Comparison of ENCODE assay signal across 8 cellular contexts in the genomic region with DNA sequence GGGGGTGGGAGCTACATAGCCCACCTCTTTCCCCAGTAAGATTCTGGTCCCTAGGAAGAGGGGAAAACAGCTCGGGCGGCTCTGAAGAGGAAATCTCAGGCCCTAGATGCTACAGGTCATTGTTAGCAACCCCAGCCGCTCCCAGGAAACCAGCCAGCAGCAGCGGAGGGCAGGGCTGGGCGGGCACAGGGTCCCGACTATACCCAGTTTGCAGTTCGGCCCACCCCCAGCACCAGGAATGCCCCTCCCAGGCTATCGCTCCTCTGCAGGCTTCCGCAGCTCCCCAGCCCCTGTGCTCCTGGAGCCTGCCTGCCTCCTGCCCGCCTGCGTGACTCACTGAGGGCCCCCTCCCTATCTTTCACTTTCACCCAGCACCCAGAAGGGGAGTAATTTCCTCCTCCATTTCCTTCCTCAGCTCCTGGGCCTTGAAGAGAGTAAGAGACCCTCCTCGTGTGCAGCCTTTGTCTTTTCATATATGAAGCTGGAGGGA. TPM values are rescaled to one million over a fixed set of nuclear protein-coding genes. Genes with fewer than 3 reads are reported as not detected.
DNase-seq lines count a peak whose midpoint lies in the region; ATAC-seq and TF ChIP-seq lines count a peak whose summit lies in the region.

No MANE protein-coding gene starts in this region.

- H3K4me3 Mint-ChIP-seq in activated CD4-positive, alpha-beta T cell treated with anti-CD3 and anti-CD28 coated beads for 36 hours: peak overlapping the region; percentile 66

- H3K36me3 Mint-ChIP-seq in activated CD4-positive, alpha-beta T cell treated with anti-CD3 and anti-CD28 coated beads for 36 hours (ENCODE audit: low read depth): peaks cover 25% of the 10 kb centered on the region

- H3K27me3 ChIP-seq in dorsolateral prefrontal cortex (no peaks in the 10 kb centered on the region), lower lobe of right lung (ENCODE audit: low read depth) (no peaks in the 10 kb centered on the region)

- CTCF ChIA-PET in activated CD4-positive, alpha-beta T cell treated with anti-CD3 and anti-CD28 coated beads for 36 hours (lab: Charles Lee): interaction anchor here (0.8 to 10.6 kb wide), 13 partner anchors 11 to 110 kb away, joined by 3 to 116 read pairs (median 6); partner anchors contain the start of gene PTGR2

- H3K4me1 ChIP-seq in ES-I3 (ENCODE audit: insufficient read depth, low read length): peaks cover 30% of the 10 kb centered on the region
- peaks cover 79% of the 10 kb centered on the region for H3K4me1 ChIP-seq in lower lobe of right lung

- intact Hi-C loops in activated CD4-positive, alpha-beta T cell treated with anti-CD3 and anti-CD28 coated beads for 36 hours (cut with DNase I, micrococcal nuclease): loop anchor here (1.0 to 10.0 kb wide), 5 partner anchors 15 to 343 kb away; partner anchors contain the start of genes ALDH6A1 (in 1 of the 2), LIN52 (in 1 of the 2) and ZNF410 (in 1 of the 2)
- intact Hi-C loops in dorsolateral prefrontal cortex (cut with DNase I) (loop anchor here in 1 of 2 donors (10.0 kb wide), 1 partner anchor 203 kb away; no protein-coding TSS in a partner anchor), lower lobe of right lung (cut with DNase I) (no loop called here)

- TF ChIP-seq CTCF in dorsolateral prefrontal cortex (IDR thresholded peaks at IDR 0.05 in 54 of 56, conservative IDR thresholded peaks at IDR 0.05 in 2 of 56; ENCODE audit: low read depth in 1 of 56, partially characterized antibody in 56 of 56): no peak
- TF ChIP-seq CTCF in lower lobe of right lung (IDR thresholded peaks at IDR 0.05): no peak

- no peaks in the 10 kb centered on the region for H3K9me3 ChIP-seq in ES-I3 (ENCODE audit: control insufficient read depth, insufficient read depth, low read length)
- H3K9me3 ChIP-seq in KOPT-K1 (ENCODE audit: insufficient read depth, low read length, poor library complexity, severe bottlenecking): no peaks in the 10 kb centered on the region
- no peaks in the 10 kb centered on the region for H3K9me3 ChIP-seq in lower lobe of right lung

- in situ Hi-C loops in G401 (cut with HindIII; ENCODE audit: low sequenced_read_pairs): no loop called here

- peak; percentile 80 for ATAC-seq in activated CD4-positive, alpha-beta T cell treated with anti-CD3 and anti-CD28 coated beads for 36 hours
- ATAC-seq in lower lobe of right lung (peak; percentile 77 to 84), HG03280 (IDR thresholded peaks at IDR 0.05; ENCODE audit: unreplicated experiment) (no peak)

- no peaks in the 10 kb centered on the region for H3K27me3 Mint-ChIP-seq in activated CD4-positive, alpha-beta T cell treated with anti-CD3 and anti-CD28 coated beads for 36 hours

- H3K9me3 Mint-ChIP-seq in activated CD4-positive, alpha-beta T cell treated with anti-CD3 and anti-CD28 coated beads for 36 hours (ENCODE audit: low read depth): no peaks in the 10 kb centered on the region

- H3K27ac Mint-ChIP-seq in activated CD4-positive, alpha-beta T cell treated with anti-CD3 and anti-CD28 coated beads for 36 hours: peak overlapping the region; percentile 82

- H3K9ac ChIP-seq in ES-I3 (ENCODE audit: low read depth, low read length): 0 out of 2 replicates have a peak overlapping the region, but pooled peaks have one; percentile 4

- H3K4me3 ChIP-seq in dorsolateral prefrontal cortex: peak overlapping the region in 57 of 59 donors; percentile 4 to 61 (median 36)
- H3K4me3 ChIP-seq in lower lobe of right lung: peak overlapping the region; percentile 39

- POLR2A ChIA-PET in activated CD4-positive, alpha-beta T cell treated with anti-CD3 and anti-CD28 coated beads for 36 hours (lab: Charles Lee): interaction anchor here (0.7 to 2.2 kb wide), 7 partner anchors 9 to 44 kb away, joined by 4 to 9 read pairs (median 5); partner anchors contain the start of gene PNMA1

- DNase-seq in activated CD4-positive, alpha-beta T cell treated with anti-CD3 and anti-CD28 coated beads for 36 hours: peak; percentile 85
- DNase-seq in dorsolateral prefrontal cortex: peak in 4 of 10 donors; percentile 61 to 77 (median 64)
- DNase-seq in lower lobe of right lung: peak; percentile 84
- DNase-seq in stimulated activated CD8-positive, alpha-beta memory T cell treated with anti-CD3 and anti-CD28 coated beads, Interleukin-12 subunit alpha, Interleukin-12 subunit beta, amount 100 ng/mL, for 1 hour (ENCODE audit: low read depth): peak; percentile 49
- no peak for DNase-seq in G401 (ENCODE audit: low spot score)

- H3K4me1 Mint-ChIP-seq in activated CD4-positive, alpha-beta T cell treated with anti-CD3 and anti-CD28 coated beads for 36 hours: peaks cover 65% of the 10 kb centered on the region

- H3K27ac ChIP-seq in KOPT-K1 (ENCODE audit: low read depth, low read length, poor library complexity, severe bottlenecking): peak overlapping the region; percentile 97
- H3K27ac ChIP-seq in dorsolateral prefrontal cortex: peak overlapping the region; percentile 42 to 95 (median 83)
- peak overlapping the region; percentile 87 for H3K27ac ChIP-seq in lower lobe of right lung

- H3K36me3 ChIP-seq in ES-I3 (ENCODE audit: insufficient read depth, low read length) (no peaks in the 10 kb centered on the region; the same call in 1 of the 2 replicates), KOPT-K1 (ENCODE audit: insufficient read depth, low read length) (peaks cover 39% of the 10 kb centered on the region), lower lobe of right lung (peaks cover 36% of the 10 kb centered on the region)

RNA-seq across cellular contexts. Expression of gene PNMA1, which starts 27.2 kb away (rescaled TPM):
- total RNA-seq in activated CD4-positive, alpha-beta T cell treated with anti-CD3 and anti-CD28 coated beads for 36 hours: 10 to 100 TPM; 23.2 to 28.8 TPM
- total RNA-seq in dorsolateral prefrontal cortex: 100 to 1,000 TPM in 119 of 120 experiments, 10 to 100 TPM in 1; 87.5 to 250 (median 176) TPM
- total RNA-seq in lower lobe of right lung: 24.4 TPM
- 65.8 and 80.4 TPM in 2 replicates for total RNA-seq in G401 (2014; rRNA removed; shearing (Covaris generic))
